Comparison of ENCODE assay signal across 9 cellular contexts in the genomic region with DNA sequence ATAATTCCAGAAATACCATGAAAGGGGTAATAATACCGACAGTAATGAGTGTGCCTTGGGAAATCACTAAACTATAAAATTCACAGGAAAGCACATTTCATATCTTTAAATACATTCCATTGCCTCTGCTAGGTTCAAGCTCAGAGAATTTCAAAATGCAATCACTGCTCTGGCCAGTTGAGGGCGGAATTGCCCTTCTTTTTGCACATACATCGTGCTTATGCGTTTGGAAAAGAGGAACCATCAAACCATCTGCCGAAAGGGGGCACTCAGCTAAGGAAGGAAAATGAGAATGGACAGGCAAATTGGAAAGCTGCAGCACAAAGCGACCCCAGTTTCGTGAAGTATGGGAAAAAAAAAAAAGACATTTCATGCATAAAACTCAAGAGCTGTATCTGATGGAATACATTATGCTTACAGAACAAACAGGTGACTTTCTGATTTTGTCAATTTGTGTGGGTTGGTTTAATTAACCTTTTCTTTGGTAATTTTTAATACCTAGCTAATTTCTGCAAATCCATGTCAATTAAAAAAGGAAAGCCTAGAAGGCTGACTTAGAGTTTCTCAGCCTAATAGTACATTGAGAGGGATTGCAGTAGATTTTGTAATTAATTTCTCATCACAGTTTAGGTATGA.
A peak's percentile ranks its signal among the peaks of the same experiment; 100 is the strongest.
DNase-seq lines count a peak whose midpoint lies in the region; TF ChIP-seq lines count a peak whose summit lies in the region.
"Had no signal": no experiment of that assay in that cellular context is flagged by ENCODE, and none has a peak within 500 bp of the region (broad histone marks: within the 10 kb centered on the region; RNA-seq: fewer than 3 reads in every experiment).

No MANE protein-coding gene starts in this region.

- no peaks in the 10 kb centered on the region for H3K79me2 ChIP-seq in OCI-LY1 (ENCODE audit: insufficient read depth, low read length)

- TF ChIP-seq CTCF in OCI-LY1 (IDR thresholded peaks at IDR 0.05; ENCODE audit: low read length), result peak; percentile 99

- no peaks in the 10 kb centered on the region for H3K9me3 ChIP-seq in OCI-LY1 (ENCODE audit: low read length)

- no peaks in the 10 kb centered on the region for H4K20me1 ChIP-seq in OCI-LY1 (ENCODE audit: insufficient read depth, low read length)

- no peak overlapping the region for H3K4me3 Mint-ChIP-seq in activated CD4-positive, alpha-beta T cell treated with anti-CD3 and anti-CD28 coated beads, Interleukin-2, amount 10 ng/mL, durations not matched to agents 24 days and 14 days
- H3K4me3 Mint-ChIP-seq: CD4-positive, CD25-positive, alpha-beta regulatory T cell had no signal

- H3K9ac ChIP-seq in OCI-LY1 (ENCODE audit: low read length), result no peak overlapping the region

- H3K27ac Mint-ChIP-seq in activated CD4-positive, alpha-beta T cell treated with anti-CD3 and anti-CD28 coated beads, Interleukin-2, amount 10 ng/mL, durations not matched to agents 24 days and 14 days, result no peak overlapping the region
- H3K27ac Mint-ChIP-seq: CD4-positive, CD25-positive, alpha-beta regulatory T cell had no signal

- H3K9me2 ChIP-seq in OCI-LY1 (ENCODE audit: low read depth, low read length), result no peaks in the 10 kb centered on the region

- H3K36me3 ChIP-seq in OCI-LY1 (ENCODE audit: insufficient read depth, low read length), result no peaks in the 10 kb centered on the region

- H3K27me3 Mint-ChIP-seq in activated CD4-positive, alpha-beta T cell treated with anti-CD3 and anti-CD28 coated beads, Interleukin-2, amount 10 ng/mL, durations not matched to agents 24 days and 14 days, result no peaks in the 10 kb centered on the region
- H3K27me3 Mint-ChIP-seq: CD4-positive, CD25-positive, alpha-beta regulatory T cell had no signal

- no peaks in the 10 kb centered on the region for H3K9me3 Mint-ChIP-seq in activated CD4-positive, alpha-beta T cell treated with anti-CD3 and anti-CD28 coated beads, Interleukin-2, amount 10 ng/mL, durations not matched to agents 24 days and 14 days

- no peak overlapping the region for H3K4me2 ChIP-seq in OCI-LY1 (ENCODE audit: low read length)

- intact Hi-C loops in activated CD4-positive, alpha-beta T cell treated with anti-CD3 and anti-CD28 coated beads, Interleukin-2, amount 10 ng/mL, durations not matched to agents 24 days and 14 days (cut with micrococcal nuclease), result loop anchor here (10.0 kb wide), 1 partner anchor 954 kb away; no protein-coding TSS in a partner anchor

- no peaks in the 10 kb centered on the region for H3K36me3 Mint-ChIP-seq in activated CD4-positive, alpha-beta T cell treated with anti-CD3 and anti-CD28 coated beads, Interleukin-2, amount 10 ng/mL, durations not matched to agents 24 days and 14 days (ENCODE audit: low read depth)
- H3K36me3 Mint-ChIP-seq: CD4-positive, CD25-positive, alpha-beta regulatory T cell had no signal

- H3F3A ChIP-seq in OCI-LY1 (ENCODE audit: insufficient read depth, low read length), result no peaks in the 10 kb centered on the region

- no peaks in the 10 kb centered on the region for H3K4me1 ChIP-seq in OCI-LY1 (ENCODE audit: insufficient read depth, low read length, severe bottlenecking)

- H3K27me3 ChIP-seq in OCI-LY1 (ENCODE audit: insufficient read depth, low read length), result no peaks in the 10 kb centered on the region

- H3K27ac ChIP-seq in OCI-LY1 (ENCODE audit: low read depth, low read length, poor library complexity, severe bottlenecking), result no peak overlapping the region

- H3K4me1 Mint-ChIP-seq in activated CD4-positive, alpha-beta T cell treated with anti-CD3 and anti-CD28 coated beads, Interleukin-2, amount 10 ng/mL, durations not matched to agents 24 days and 14 days, result no peaks in the 10 kb centered on the region
- H3K4me1 Mint-ChIP-seq: CD4-positive, CD25-positive, alpha-beta regulatory T cell had no signal

- H3K4me3 ChIP-seq in OCI-LY1 (ENCODE audit: low read depth, low read length, poor library complexity, severe bottlenecking) (no peak overlapping the region), skeletal muscle cell (ENCODE audit: low read depth, low read length) (no peak overlapping the region)

- DNase-seq in activated CD4-positive, alpha-beta T cell treated with anti-CD3 and anti-CD28 coated beads, Interleukin-2, amount 10 ng/mL, durations not matched to agents 24 days and 14 days, result peak; percentile 82
- DNase-seq in activated CD4-positive, alpha-beta T cell treated with anti-CD3 and anti-CD28 coated beads for 4 hours, result no peak
- peak; percentile 62 for DNase-seq in HCEC 1CT
- peak; percentile 78 to 86 for DNase-seq in Kasumi-1 (lab: John Stamatoyannopoulos, UW)
- DNase-seq in amygdala (lab: John Stamatoyannopoulos, UW), result peak in 51 of 56 donors; percentile 8 to 92 (median 57)
- peak; percentile 19 for DNase-seq in hepatic stellate cell (ENCODE audit: low spot score)
- DNase-seq in skeletal muscle cell (ENCODE audit: low read depth), result peak; percentile 35

- no peak overlapping the region for H2AFZ ChIP-seq in OCI-LY1 (ENCODE audit: low read length)

Comparison
In these comparisons a context has a peak if more than half of its experiments do, and no peak if none do; other contexts are left out.
1. DNase-seq: peak in activated CD4-positive, alpha-beta T cell treated with anti-CD3 and anti-CD28 coated beads, Interleukin-2, amount 10 ng/mL, durations not matched to agents 24 days and 14 days (single experiment), HCEC 1CT (single experiment), Kasumi-1 (2 of 2), amygdala (51 of 56), hepatic stellate cell (single experiment) and skeletal muscle cell (single experiment); none in activated CD4-positive, alpha-beta T cell treated with anti-CD3 and anti-CD28 coated beads for 4 hours (0 of 2).